27 cellular contexts compared by ENCODE assay signal in the genomic region with DNA sequence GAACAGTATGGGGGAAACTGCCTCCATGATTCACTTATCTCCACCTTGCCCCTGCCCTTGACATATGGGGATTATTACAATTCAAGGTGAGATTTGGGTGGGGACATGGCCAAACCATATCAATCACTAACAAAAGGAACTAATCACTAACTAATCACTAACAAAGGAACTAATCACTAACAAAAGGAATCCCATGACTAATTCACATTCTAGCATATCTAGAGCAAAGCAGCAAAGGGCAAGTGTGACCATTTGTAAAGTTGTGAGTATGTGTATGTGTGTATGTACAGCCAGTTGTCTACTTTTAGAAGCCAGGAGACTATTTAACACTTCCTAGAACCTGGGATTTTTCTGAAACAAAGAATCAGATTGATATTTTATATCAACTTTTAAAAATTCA.
"Had no signal": no experiment of that assay in that cellular context is flagged by ENCODE, and none has a peak within 500 bp of the region (broad histone marks: within the 10 kb centered on the region; RNA-seq: fewer than 3 reads in every experiment).

No MANE protein-coding gene starts in this region.

- H3K4me1 ChIP-seq: stomach, suprapubic skin, testis, thyroid gland, tibial artery, tibial nerve, transverse colon, upper lobe of left lung, upper lobe of right lung, uterus, vagina had no signal

- H3K4me3 Mint-ChIP-seq: stimulated activated effector memory CD8-positive, alpha-beta T cell treated with anti-CD3 and anti-CD28 coated beads, Interleukin-12 subunit alpha, Interleukin-12 subunit beta, amount 100 ng/mL, for 72 hours; stimulated activated memory B cell treated with anti-CD40 and anti-IgM and Interleukin-4, amounts not matched to agents 10 μg/mL and 1 μg/mL and 100 μg/mL, for 72 hours; stimulated activated naive B cell treated with anti-CD40 and anti-IgM and Interleukin-4, amounts not matched to agents 10 μg/mL and 1 μg/mL and 100 μg/mL, for 72 hours; stimulated activated naive CD8-positive, alpha-beta T cell treated with anti-CD3 and anti-CD28 coated beads, Interleukin-15, amount 100 ng/mL, for 72 hours; stimulated activated naive CD8-positive, alpha-beta T cell treated with anti-CD3 and anti-CD28 coated beads, Interleukin-15, Interleukin-2, amounts not matched to agents 100 ng/mL and 50 ng/mL, for 24 hours; type B pancreatic cell had no signal

- H3K27ac ChIP-seq: stomach, suprapubic skin, testis, thoracic aorta, thyroid gland, tibial artery, tibial nerve, transverse colon, upper lobe of left lung, upper lobe of right lung, uterus, vagina had no signal

- H3K9me3 ChIP-seq: testis, thyroid gland had no signal

- H3K36me3 ChIP-seq: stomach, suprapubic skin, thoracic aorta, thyroid gland, tibial artery, tibial nerve, transverse colon, upper lobe of left lung, upper lobe of right lung, uterus, vagina had no signal

- H3K4me1 Mint-ChIP-seq: stimulated activated effector memory CD8-positive, alpha-beta T cell treated with anti-CD3 and anti-CD28 coated beads, Interleukin-12 subunit alpha, Interleukin-12 subunit beta, amount 100 ng/mL, for 72 hours; stimulated activated naive CD8-positive, alpha-beta T cell treated with anti-CD3 and anti-CD28 coated beads, Interleukin-15, amount 100 ng/mL, for 72 hours had no signal

- H3K4me3 ChIP-seq: stomach, suprapubic skin, testis, thoracic aorta, thyroid gland, tibial artery, tibial nerve, transverse colon, upper lobe of left lung, upper lobe of right lung, uterus, vagina had no signal

- H3K27me3 ChIP-seq: stomach, suprapubic skin, testis, thyroid gland, tibial artery, tibial nerve, transverse colon, upper lobe of left lung, upper lobe of right lung, uterus, vagina had no signal

- H3K27ac Mint-ChIP-seq: stimulated activated effector memory CD8-positive, alpha-beta T cell treated with anti-CD3 and anti-CD28 coated beads, Interleukin-12 subunit alpha, Interleukin-12 subunit beta, amount 100 ng/mL, for 72 hours; stimulated activated memory B cell treated with anti-CD40 and anti-IgM and Interleukin-4, amounts not matched to agents 10 μg/mL and 1 μg/mL and 100 μg/mL, for 72 hours; stimulated activated naive B cell treated with anti-CD40 and anti-IgM and Interleukin-4, amounts not matched to agents 10 μg/mL and 1 μg/mL and 100 μg/mL, for 72 hours; stimulated activated naive CD8-positive, alpha-beta T cell treated with anti-CD3 and anti-CD28 coated beads, Interleukin-15, amount 100 ng/mL, for 72 hours; stimulated activated naive CD8-positive, alpha-beta T cell treated with anti-CD3 and anti-CD28 coated beads, Interleukin-15, Interleukin-2, amounts not matched to agents 100 ng/mL and 50 ng/mL, for 24 hours; type B pancreatic cell had no signal

- H3K9me3 Mint-ChIP-seq: type B pancreatic cell had no signal

- H3K27me3 Mint-ChIP-seq: stimulated activated memory B cell treated with anti-CD40 and anti-IgM and Interleukin-4, amounts not matched to agents 10 μg/mL and 1 μg/mL and 100 μg/mL, for 72 hours; stimulated activated naive B cell treated with anti-CD40 and anti-IgM and Interleukin-4, amounts not matched to agents 10 μg/mL and 1 μg/mL and 100 μg/mL, for 72 hours; stimulated activated naive CD8-positive, alpha-beta T cell treated with anti-CD3 and anti-CD28 coated beads, Interleukin-15, amount 100 ng/mL, for 72 hours; type B pancreatic cell had no signal

- DNase-seq: stimulated activated CD4-positive, alpha-beta T cell treated with anti-CD3 and anti-CD28 coated beads, Interleukin-2, amount 100 ng/mL, for 48 hours; stimulated activated CD4-positive, alpha-beta T cell treated with anti-CD3 and anti-CD28 coated beads, Interleukin-4, amount 100 ng/mL, for 1 hour; stimulated activated CD4-positive, alpha-beta T cell treated with anti-CD3 and anti-CD28 coated beads, Interleukin-4, amount 100 ng/mL, for 24 hours; stimulated activated CD4-positive, alpha-beta T cell treated with anti-CD3 and anti-CD28 coated beads, Interleukin-4, amount 100 ng/mL, for 4 hours; stimulated activated CD8-positive, alpha-beta memory T cell treated with anti-CD3 and anti-CD28 coated beads, Interleukin-4, amount 100 ng/mL, for 48 hours; stimulated activated naive B cell treated with anti-CD40 and anti-IgM and Interleukin-4, amounts not matched to agents 10 μg/mL and 1 μg/mL and 100 μg/mL, for 72 hours; stimulated activated naive CD4-positive, alpha-beta T cell; stimulated activated naive CD4-positive, alpha-beta T cell treated with Interleukin-2 at 50 U/mL for 16 hours; stimulated activated naive CD8-positive, alpha-beta T cell treated with anti-CD3 and anti-CD28 coated beads, Interleukin-15, amount 100 ng/mL, for 72 hours; stimulated activated naive CD8-positive, alpha-beta T cell treated with anti-CD3 and anti-CD28 coated beads, Interleukin-15, Interleukin-2, amounts not matched to agents 100 U/mL and 50 U/mL, for 24 hours; stomach; substantia nigra; testis; thyroid gland; tibial artery; transverse colon; upper lobe of left lung; upper lobe of right lung; uterus had no signal

- H3K36me3 Mint-ChIP-seq: stimulated activated effector memory CD8-positive, alpha-beta T cell treated with anti-CD3 and anti-CD28 coated beads, Interleukin-12 subunit alpha, Interleukin-12 subunit beta, amount 100 ng/mL, for 72 hours; type B pancreatic cell had no signal

- ATAC-seq: stimulated activated effector memory CD8-positive, alpha-beta T cell treated with anti-CD3 and anti-CD28 coated beads, Interleukin-12 subunit alpha, Interleukin-12 subunit beta, amount 100 ng/mL, for 72 hours; stimulated activated memory B cell treated with anti-CD40 and anti-IgM and Interleukin-4, amounts not matched to agents 10 μg/mL and 1 μg/mL and 100 μg/mL, for 72 hours; stimulated activated naive CD8-positive, alpha-beta T cell treated with anti-CD3 and anti-CD28 coated beads, Interleukin-15, amount 100 ng/mL, for 72 hours; stimulated activated naive CD8-positive, alpha-beta T cell treated with anti-CD3 and anti-CD28 coated beads, Interleukin-15, Interleukin-2, amounts not matched to agents 100 U/mL and 50 U/mL, for 24 hours; upper lobe of right lung had no signal
